8 cellular contexts compared by ENCODE assay signal in genomic region chr11:11157201-11157600, GRCh38.
DNase-seq lines count a peak whose midpoint lies in the region; ATAC-seq and TF ChIP-seq lines count a peak whose summit lies in the region.

No MANE protein-coding gene starts in this region.

- DNase-seq in 8988T (peak; percentile 76), GM12864 (ENCODE audit: low read depth) (no peak), RWPE2 (ENCODE audit: low spot score) (no peak), astrocyte of the spinal cord (ENCODE audit: low read depth, low spot score) (peak; percentile 5), lower lobe of right lung (no peak), middle frontal gyrus (ENCODE audit: extremely low spot score, low spot score) (no peak), UCSD-AML1 (lab: John Stamatoyannopoulos, UW; ENCODE audit: unreplicated experiment) (no peak), midbrain (lab: John Stamatoyannopoulos, UW) (no peak)

- ATAC-seq in RWPE2 (ENCODE audit: low read depth) (no peak; the same call in 2 of the 3 replicates), lower lobe of right lung (peak; percentile 27 to 46)

- intact Hi-C loops in lower lobe of right lung (cut with DNase I): no loop called here

- H3K27me3 ChIP-seq in RWPE2 (ENCODE audit: insufficient read depth, poor library complexity, severe bottlenecking) (no peaks in the 10 kb centered on the region), lower lobe of right lung (ENCODE audit: low read depth) (no peaks in the 10 kb centered on the region)

- H3K36me3 ChIP-seq in RWPE2 (ENCODE audit: low read depth): no peaks in the 10 kb centered on the region
- no peaks in the 10 kb centered on the region for H3K36me3 ChIP-seq in lower lobe of right lung

- H3K27ac ChIP-seq in RWPE2 (ENCODE audit: poor library complexity, severe bottlenecking) (no peak overlapping the region), lower lobe of right lung (no peak overlapping the region)

- H3K9me3 ChIP-seq in RWPE2 (ENCODE audit: severe bottlenecking) (no peaks in the 10 kb centered on the region), lower lobe of right lung (no peaks in the 10 kb centered on the region)

- H3K4me1 ChIP-seq in RWPE2 (ENCODE audit: insufficient read depth, poor library complexity, severe bottlenecking) (no peaks in the 10 kb centered on the region), lower lobe of right lung (no peaks in the 10 kb centered on the region)

- in situ Hi-C loops in astrocyte of the spinal cord (cut with HindIII; ENCODE audit: low sequenced_read_pairs): no loop called here

- H3K4me3 ChIP-seq in GM12864 (ENCODE audit: low read depth, low read length): no peak overlapping the region
- no peak overlapping the region for H3K4me3 ChIP-seq in RWPE2 (ENCODE audit: severe bottlenecking)
- no peak overlapping the region for H3K4me3 ChIP-seq in astrocyte of the spinal cord (ENCODE audit: low read depth, low read length)
- H3K4me3 ChIP-seq in lower lobe of right lung: no peak overlapping the region

- TF ChIP-seq CTCF in GM12864 (IDR thresholded peaks at IDR 0.05; ENCODE audit: low read depth, low read length, missing control alignments) (peak; percentile 64), RWPE2 (IDR thresholded peaks at IDR 0.05; ENCODE audit: poor library complexity, severe bottlenecking) (peak; percentile 43), astrocyte of the spinal cord (IDR thresholded peaks at IDR 0.05; ENCODE audit: low read depth, low read length) (peak; percentile 60), lower lobe of right lung (IDR thresholded peaks at IDR 0.05) (peak; percentile 40)

Comparison
In these comparisons a context has a peak if more than half of its experiments do, and no peak if none do; other contexts are left out.
1. DNase-seq: peak in 8988T (single experiment) and astrocyte of the spinal cord (single experiment); none in GM12864 (single experiment), RWPE2 (single experiment), lower lobe of right lung (single experiment), middle frontal gyrus (single experiment), UCSD-AML1 (single experiment) and midbrain (single experiment).
2. Peak in every context shown above with its lines, with median percentiles within 50 percentile points of each other: CTCF ChIP-seq.